13 cellular contexts compared by ENCODE assay signal in the genomic region with DNA sequence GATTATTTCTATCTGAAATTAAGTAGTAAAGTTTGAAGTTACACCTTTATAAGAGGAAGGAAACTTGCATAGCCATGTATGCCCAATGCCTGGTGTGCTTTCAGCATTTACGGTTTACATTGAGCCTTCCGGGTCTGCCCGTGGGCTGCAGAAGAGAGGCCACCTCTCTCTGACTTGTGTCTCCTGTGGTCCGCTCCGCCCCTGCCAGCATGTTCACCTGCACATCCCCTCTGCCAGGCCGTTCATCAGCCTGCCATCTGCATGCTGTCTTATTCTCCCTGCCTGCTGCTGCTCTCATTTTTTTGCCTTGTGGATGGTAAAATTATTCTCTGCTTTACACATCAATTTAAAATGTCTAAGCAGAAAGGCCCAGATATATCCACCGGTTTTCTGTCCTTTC.
"Had no signal": no experiment of that assay in that cellular context is flagged by ENCODE, and none has a peak within 500 bp of the region (broad histone marks: within the 10 kb centered on the region; RNA-seq: fewer than 3 reads in every experiment).

No MANE protein-coding gene starts in this region.

- FAIRE-seq: endothelial cell of umbilical vein had no signal

- DNase-seq: activated CD4-positive, alpha-beta T cell treated with anti-CD3 and anti-CD28 coated beads, Interleukin-2, amount 50 U/mL, for 1 hour; amygdala; body of pancreas; cortex of kidney; effector CD4-positive, alpha-beta T cell; foreskin fibroblast; SIG-M5; stimulated activated CD4-positive, alpha-beta T cell treated with anti-CD3 and anti-CD28 coated beads, Interleukin-4, amount 100 ng/mL, for 24 hours; stimulated activated naive CD8-positive, alpha-beta T cell treated with anti-CD3 and anti-CD28 coated beads, Interleukin-15, Interleukin-2, amounts not matched to agents 100 U/mL and 50 U/mL, for 24 hours; trophoblast cell had no signal

- H3K4me3 Mint-ChIP-seq: activated T-helper 1 cell treated with anti-CD3 and anti-CD28 coated beads, Interleukin-12 subunit alpha, Interleukin-12 subunit beta, Interleukin-2, Interleukin-4 antibody, amounts not matched to agents 30 ng/mL and 10 ng/mL and 1 ng/mL, durations not matched to agents 14 hours and 24 hours and 36 hours had no signal

- ATAC-seq: activated naive CD4-positive, alpha-beta T cell treated with anti-CD3 and anti-CD28 coated beads, Interleukin-2, amount 50 U/mL, for 72 hours; body of pancreas; stimulated activated naive CD8-positive, alpha-beta T cell treated with anti-CD3 and anti-CD28 coated beads, Interleukin-15, Interleukin-2, amounts not matched to agents 100 U/mL and 50 U/mL, for 24 hours had no signal

- H3K27ac Mint-ChIP-seq: activated T-helper 1 cell treated with anti-CD3 and anti-CD28 coated beads, Interleukin-12 subunit alpha, Interleukin-12 subunit beta, Interleukin-2, Interleukin-4 antibody, amounts not matched to agents 30 ng/mL and 10 ng/mL and 1 ng/mL, durations not matched to agents 14 hours and 24 hours and 36 hours had no signal

- H3K9me3 Mint-ChIP-seq: activated naive CD4-positive, alpha-beta T cell treated with anti-CD3 and anti-CD28 coated beads, Interleukin-2, amount 50 U/mL, for 72 hours; activated T-helper 1 cell treated with anti-CD3 and anti-CD28 coated beads, Interleukin-12 subunit alpha, Interleukin-12 subunit beta, Interleukin-2, Interleukin-4 antibody, amounts not matched to agents 30 ng/mL and 10 ng/mL and 1 ng/mL, durations not matched to agents 14 hours and 24 hours and 36 hours had no signal
